1 cellular context compared by ENCODE assay signal in the genomic region with DNA sequence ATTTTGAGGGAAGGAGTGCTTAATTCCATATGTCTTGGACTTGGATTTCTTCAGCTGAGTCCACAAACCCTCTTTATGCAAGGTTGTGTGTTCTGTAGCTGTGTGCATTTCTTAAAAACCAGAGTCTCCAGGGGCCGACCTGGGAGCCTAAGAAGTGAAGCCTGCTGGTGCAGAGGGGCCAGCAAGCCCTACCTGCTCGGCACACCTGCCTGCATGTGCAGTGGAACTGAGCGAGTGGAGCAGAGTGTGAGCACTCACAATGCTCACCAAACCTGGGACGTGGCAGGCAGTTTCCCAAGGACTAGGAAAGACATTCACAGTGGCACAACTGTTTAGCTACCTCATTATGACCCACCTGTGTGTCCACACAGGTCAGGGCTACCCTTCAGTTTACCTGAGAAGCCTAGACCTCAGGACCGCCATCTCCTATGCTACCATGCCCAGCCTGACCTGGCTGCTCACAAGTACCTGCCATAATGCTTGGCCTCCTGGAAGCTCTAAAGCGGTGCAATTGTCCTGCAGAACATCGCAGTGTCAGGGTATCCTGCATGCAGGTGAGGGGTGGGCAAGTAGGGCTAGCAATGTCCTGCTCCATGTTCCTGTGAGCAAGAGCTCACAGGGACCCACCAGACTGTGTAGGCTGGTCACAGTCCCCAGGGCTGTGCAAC.
TF ChIP-seq lines count a peak whose summit lies in the region.

No MANE protein-coding gene starts in this region.

TF ChIP-seq in GM12878, 131 proteins besides CTCF, POLR2A, EP300 and RAD21:
- TF ChIP-seq, protein P1, sequence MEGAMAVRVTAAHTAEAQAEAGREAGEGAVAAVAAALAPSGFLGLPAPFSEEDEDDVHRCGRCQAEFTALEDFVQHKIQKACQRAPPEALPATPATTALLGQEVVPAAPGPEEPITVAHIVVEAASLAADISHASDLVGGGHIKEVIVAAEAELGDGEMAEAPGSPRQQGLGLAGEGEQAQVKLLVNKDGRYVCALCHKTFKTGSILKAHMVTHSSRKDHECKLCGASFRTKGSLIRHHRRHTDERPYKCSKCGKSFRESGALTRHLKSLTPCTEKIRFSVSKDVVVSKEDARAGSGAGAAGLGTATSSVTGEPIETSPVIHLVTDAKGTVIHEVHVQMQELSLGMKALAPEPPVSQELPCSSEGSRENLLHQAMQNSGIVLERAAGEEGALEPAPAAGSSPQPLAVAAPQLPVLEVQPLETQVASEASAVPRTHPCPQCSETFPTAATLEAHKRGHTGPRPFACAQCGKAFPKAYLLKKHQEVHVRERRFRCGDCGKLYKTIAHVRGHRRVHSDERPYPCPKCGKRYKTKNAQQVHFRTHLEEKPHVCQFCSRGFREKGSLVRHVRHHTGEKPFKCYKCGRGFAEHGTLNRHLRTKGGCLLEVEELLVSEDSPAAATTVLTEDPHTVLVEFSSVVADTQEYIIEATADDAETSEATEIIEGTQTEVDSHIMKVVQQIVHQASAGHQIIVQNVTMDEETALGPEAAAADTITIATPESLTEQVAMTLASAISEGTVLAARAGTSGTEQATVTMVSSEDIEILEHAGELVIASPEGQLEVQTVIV (IDR thresholded peaks at IDR 0.05; ENCODE audit: borderline replicate concordance, partially characterized antibody): no peak
- TF ChIP-seq ZBED1 (IDR thresholded peaks at IDR 0.05; ENCODE audit: borderline replicate concordance) (no peak), ATF7 (IDR thresholded peaks at IDR 0.05; ENCODE audit: low read depth) (no peak), NRF1 (conservative IDR thresholded peaks at IDR 0.05; ENCODE audit: low read depth, low read length) (no peak), POLR2AphosphoS5 (IDR thresholded peaks at IDR 0.05; ENCODE audit: low read length) (0 out of 2 replicates have a peak, but pooled peaks have one; percentile 21)
- TF ChIP-seq, protein P2, sequence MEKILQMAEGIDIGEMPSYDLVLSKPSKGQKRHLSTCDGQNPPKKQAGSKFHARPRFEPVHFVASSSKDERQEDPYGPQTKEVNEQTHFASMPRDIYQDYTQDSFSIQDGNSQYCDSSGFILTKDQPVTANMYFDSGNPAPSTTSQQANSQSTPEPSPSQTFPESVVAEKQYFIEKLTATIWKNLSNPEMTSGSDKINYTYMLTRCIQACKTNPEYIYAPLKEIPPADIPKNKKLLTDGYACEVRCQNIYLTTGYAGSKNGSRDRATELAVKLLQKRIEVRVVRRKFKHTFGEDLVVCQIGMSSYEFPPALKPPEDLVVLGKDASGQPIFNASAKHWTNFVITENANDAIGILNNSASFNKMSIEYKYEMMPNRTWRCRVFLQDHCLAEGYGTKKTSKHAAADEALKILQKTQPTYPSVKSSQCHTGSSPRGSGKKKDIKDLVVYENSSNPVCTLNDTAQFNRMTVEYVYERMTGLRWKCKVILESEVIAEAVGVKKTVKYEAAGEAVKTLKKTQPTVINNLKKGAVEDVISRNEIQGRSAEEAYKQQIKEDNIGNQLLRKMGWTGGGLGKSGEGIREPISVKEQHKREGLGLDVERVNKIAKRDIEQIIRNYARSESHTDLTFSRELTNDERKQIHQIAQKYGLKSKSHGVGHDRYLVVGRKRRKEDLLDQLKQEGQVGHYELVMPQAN (conservative IDR thresholded peaks at IDR 0.05): no peak
